In the genomic region with DNA sequence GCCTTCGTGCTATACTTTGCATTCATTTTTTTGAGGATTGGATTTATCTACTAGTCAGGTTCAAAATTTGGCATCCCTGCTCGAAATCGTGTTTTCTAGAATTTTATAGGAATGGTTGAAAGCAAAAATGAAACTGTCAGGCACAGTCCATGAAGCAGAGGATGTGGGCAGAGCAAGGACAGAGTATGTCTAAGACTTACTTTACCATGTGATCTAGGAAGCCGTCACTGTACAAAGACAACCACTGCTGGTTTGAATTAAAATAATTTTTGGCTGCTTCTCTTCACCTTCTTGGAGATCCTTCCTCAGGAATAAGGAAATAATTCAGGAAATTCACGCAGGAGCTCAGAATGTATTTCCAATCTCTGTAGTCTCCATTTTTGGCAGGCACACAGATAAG, we compare ENCODE assay signal across 8 cellular contexts. TPM values are rescaled to one million over a fixed set of nuclear protein-coding genes. Genes with fewer than 3 reads are reported as not detected.
DNase-seq lines count a peak whose midpoint lies in the region; ATAC-seq and TF ChIP-seq lines count a peak whose summit lies in the region.

No MANE protein-coding gene starts in this region.

- POLR2A ChIA-PET in OCI-LY7 (lab: Charles Lee): interaction anchor here (0.6 to 1.2 kb wide), 3 partner anchors 19 to 375 kb away, joined by 3 read pairs; no protein-coding TSS in a partner anchor

- TF ChIP-seq CTCF in OCI-LY7 (conservative IDR thresholded peaks at IDR 0.05; ENCODE audit: low read length): no peak
- TF ChIP-seq CTCF in left lung (IDR thresholded peaks at IDR 0.05): no peak

- H2AFZ ChIP-seq in OCI-LY7 (ENCODE audit: low read length): peak overlapping the region; percentile 86

- H3K9me3 ChIP-seq in OCI-LY7 (ENCODE audit: low read length) (no peaks in the 10 kb centered on the region), left lung (no peaks in the 10 kb centered on the region)

- no peak overlapping the region for H3K27ac ChIP-seq in OCI-LY7 (ENCODE audit: low read depth, low read length, poor library complexity, severe bottlenecking)
- peak overlapping the region in 1 of 2 donors; percentile 1 for H3K27ac ChIP-seq in left lung

- CTCF ChIA-PET in OCI-LY7 (lab: Charles Lee; ENCODE audit: unreplicated experiment): no interaction called here

- H3K36me3 ChIP-seq in OCI-LY7 (ENCODE audit: insufficient read depth, low read length): no peaks in the 10 kb centered on the region
- H3K36me3 ChIP-seq in left lung: no peaks in the 10 kb centered on the region

- H3K79me2 ChIP-seq in OCI-LY7 (ENCODE audit: insufficient read depth, low read depth, low read length): no peaks in the 10 kb centered on the region

- no peaks in the 10 kb centered on the region for H4K20me1 ChIP-seq in OCI-LY7 (ENCODE audit: insufficient read depth, low read length)

- DNase-seq in OCI-LY7 (ENCODE audit: low spot score) (peak; percentile 46), left lung (no peak), activated gamma-delta T cell treated with Interleukin-2 at 50 U/mL for 16 hours (no peak), NCI-H2081 (lab: John Stamatoyannopoulos, UW) (no peak), cerebellar nuclear complex (lab: John Stamatoyannopoulos, UW) (no peak)

- H3K27me3 ChIP-seq in left lung: no peaks in the 10 kb centered on the region

- no TSS peak for BruUV-seq in OCI-LY7 (replicated peaks; lab: Mats Ljungman, UMichigan)

- intact Hi-C loops in OCI-LY7 (cut with micrococcal nuclease; ENCODE audit: unreplicated experiment): no loop called here
- intact Hi-C loops in left lung (cut with DNase I): no loop called here

- H3K4me2 ChIP-seq in OCI-LY7 (ENCODE audit: low read length): peak overlapping the region; percentile 50

- peak overlapping the region; percentile 40; the same call in 1 of the 2 replicates for H3K4me3 ChIP-seq in GM08714 (ENCODE audit: low read length)
- H3K4me3 ChIP-seq in OCI-LY7 (ENCODE audit: low read depth, low read length, poor library complexity, severe bottlenecking): peak overlapping the region; percentile 1
- H3K4me3 ChIP-seq in left lung: no peak overlapping the region

- H3K9me2 ChIP-seq in OCI-LY7 (ENCODE audit: insufficient read depth, low read length): no peaks in the 10 kb centered on the region

- H3K4me1 ChIP-seq in OCI-LY7 (ENCODE audit: insufficient read depth, low read length, poor library complexity, severe bottlenecking) (peaks cover 10% of the 10 kb centered on the region), left lung (peaks cover 4 to 5% of the 10 kb centered on the region in 2 donors)

- ATAC-seq in GM21528 (IDR thresholded peaks at IDR 0.05; ENCODE audit: low FRiP score, unreplicated experiment) (peak; percentile 69), left lung (peak; percentile 69), HG03025 (IDR thresholded peaks at IDR 0.05; ENCODE audit: low FRiP score, unreplicated experiment) (no peak)

RNA-seq across cellular contexts. Expression of gene SGPP1, which starts 31.6 kb away (rescaled TPM):
- 19.4 and 21.0 TPM in 2 replicates for total RNA-seq in OCI-LY7 (2014; rRNA removed; shearing (Covaris generic))
- total RNA-seq in OCI-LY7 (2022) (35.4 and 45.4 TPM in 2 replicates), left lung (10 to 100 TPM; 19.8 to 21.6 TPM)

Comparison
In these comparisons a context has a peak if more than half of its experiments do, and no peak if none do; other contexts are left out.
1. H3K4me3 ChIP-seq: peak in GM08714 (single experiment) and OCI-LY7 (single experiment); none in left lung (0 of 2).